1 cellular context compared by ENCODE assay signal in the genomic region with DNA sequence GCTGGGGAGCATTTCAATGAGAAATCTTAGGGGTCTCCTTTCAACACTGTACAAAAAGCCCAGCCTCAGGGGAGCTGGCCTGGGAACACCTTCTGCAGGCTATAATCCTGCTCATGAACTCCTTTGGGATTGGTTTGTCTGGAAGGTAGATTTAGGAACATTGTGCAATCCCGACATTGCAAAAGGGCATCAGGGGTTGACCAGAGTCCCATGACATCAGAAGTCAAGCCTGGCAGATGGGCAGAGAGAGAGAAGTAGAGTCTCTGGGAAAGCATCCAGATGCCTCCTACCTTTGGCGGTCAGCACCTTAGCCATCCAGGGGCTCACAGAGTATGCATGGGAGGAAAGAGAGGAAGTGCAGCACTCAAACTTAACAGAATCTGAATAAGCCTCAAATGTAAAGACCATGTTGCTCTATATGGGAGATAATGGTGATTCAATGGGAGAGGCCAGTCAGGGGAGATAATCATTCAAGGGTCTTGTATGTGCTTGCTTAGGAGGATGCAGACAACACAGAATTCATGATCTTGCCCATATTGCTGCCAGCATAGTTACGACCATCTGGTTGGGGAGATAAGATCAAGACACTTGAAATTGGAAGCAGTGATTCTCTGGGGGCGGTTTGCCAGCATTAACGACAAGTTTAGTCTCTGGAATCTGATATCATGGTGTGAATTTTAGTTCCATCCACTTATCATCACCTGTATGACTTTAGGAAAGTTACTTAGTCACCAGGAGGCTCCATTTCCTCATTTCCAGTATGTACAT.
TF ChIP-seq lines count a peak whose summit lies in the region.

No MANE protein-coding gene starts in this region.

TF ChIP-seq in WTC11, 78 proteins besides CTCF, POLR2A, EP300 and RAD21 (continued from another document):
- TF ChIP-seq, protein P1, sequence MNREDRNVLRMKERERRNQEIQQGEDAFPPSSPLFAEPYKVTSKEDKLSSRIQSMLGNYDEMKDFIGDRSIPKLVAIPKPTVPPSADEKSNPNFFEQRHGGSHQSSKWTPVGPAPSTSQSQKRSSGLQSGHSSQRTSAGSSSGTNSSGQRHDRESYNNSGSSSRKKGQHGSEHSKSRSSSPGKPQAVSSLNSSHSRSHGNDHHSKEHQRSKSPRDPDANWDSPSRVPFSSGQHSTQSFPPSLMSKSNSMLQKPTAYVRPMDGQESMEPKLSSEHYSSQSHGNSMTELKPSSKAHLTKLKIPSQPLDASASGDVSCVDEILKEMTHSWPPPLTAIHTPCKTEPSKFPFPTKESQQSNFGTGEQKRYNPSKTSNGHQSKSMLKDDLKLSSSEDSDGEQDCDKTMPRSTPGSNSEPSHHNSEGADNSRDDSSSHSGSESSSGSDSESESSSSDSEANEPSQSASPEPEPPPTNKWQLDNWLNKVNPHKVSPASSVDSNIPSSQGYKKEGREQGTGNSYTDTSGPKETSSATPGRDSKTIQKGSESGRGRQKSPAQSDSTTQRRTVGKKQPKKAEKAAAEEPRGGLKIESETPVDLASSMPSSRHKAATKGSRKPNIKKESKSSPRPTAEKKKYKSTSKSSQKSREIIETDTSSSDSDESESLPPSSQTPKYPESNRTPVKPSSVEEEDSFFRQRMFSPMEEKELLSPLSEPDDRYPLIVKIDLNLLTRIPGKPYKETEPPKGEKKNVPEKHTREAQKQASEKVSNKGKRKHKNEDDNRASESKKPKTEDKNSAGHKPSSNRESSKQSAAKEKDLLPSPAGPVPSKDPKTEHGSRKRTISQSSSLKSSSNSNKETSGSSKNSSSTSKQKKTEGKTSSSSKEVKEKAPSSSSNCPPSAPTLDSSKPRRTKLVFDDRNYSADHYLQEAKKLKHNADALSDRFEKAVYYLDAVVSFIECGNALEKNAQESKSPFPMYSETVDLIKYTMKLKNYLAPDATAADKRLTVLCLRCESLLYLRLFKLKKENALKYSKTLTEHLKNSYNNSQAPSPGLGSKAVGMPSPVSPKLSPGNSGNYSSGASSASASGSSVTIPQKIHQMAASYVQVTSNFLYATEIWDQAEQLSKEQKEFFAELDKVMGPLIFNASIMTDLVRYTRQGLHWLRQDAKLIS (CRISPR knock-in tag; IDR thresholded peaks at IDR 0.05; ENCODE audit: borderline replicate concordance), result no peak
- TF ChIP-seq SMAD4 (CRISPR knock-in tag; IDR thresholded peaks at IDR 0.05) (no peak), ELF4 (CRISPR knock-in tag; IDR thresholded peaks at IDR 0.05; ENCODE audit: low read depth) (no peak), ZNF671 (CRISPR knock-in tag; IDR thresholded peaks at IDR 0.05) (no peak), ZNF263 (CRISPR knock-in tag; IDR thresholded peaks at IDR 0.05; ENCODE audit: low read depth) (no peak)
- TF ChIP-seq, protein P2, sequence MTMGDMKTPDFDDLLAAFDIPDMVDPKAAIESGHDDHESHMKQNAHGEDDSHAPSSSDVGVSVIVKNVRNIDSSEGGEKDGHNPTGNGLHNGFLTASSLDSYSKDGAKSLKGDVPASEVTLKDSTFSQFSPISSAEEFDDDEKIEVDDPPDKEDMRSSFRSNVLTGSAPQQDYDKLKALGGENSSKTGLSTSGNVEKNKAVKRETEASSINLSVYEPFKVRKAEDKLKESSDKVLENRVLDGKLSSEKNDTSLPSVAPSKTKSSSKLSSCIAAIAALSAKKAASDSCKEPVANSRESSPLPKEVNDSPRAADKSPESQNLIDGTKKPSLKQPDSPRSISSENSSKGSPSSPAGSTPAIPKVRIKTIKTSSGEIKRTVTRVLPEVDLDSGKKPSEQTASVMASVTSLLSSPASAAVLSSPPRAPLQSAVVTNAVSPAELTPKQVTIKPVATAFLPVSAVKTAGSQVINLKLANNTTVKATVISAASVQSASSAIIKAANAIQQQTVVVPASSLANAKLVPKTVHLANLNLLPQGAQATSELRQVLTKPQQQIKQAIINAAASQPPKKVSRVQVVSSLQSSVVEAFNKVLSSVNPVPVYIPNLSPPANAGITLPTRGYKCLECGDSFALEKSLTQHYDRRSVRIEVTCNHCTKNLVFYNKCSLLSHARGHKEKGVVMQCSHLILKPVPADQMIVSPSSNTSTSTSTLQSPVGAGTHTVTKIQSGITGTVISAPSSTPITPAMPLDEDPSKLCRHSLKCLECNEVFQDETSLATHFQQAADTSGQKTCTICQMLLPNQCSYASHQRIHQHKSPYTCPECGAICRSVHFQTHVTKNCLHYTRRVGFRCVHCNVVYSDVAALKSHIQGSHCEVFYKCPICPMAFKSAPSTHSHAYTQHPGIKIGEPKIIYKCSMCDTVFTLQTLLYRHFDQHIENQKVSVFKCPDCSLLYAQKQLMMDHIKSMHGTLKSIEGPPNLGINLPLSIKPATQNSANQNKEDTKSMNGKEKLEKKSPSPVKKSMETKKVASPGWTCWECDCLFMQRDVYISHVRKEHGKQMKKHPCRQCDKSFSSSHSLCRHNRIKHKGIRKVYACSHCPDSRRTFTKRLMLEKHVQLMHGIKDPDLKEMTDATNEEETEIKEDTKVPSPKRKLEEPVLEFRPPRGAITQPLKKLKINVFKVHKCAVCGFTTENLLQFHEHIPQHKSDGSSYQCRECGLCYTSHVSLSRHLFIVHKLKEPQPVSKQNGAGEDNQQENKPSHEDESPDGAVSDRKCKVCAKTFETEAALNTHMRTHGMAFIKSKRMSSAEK (CRISPR knock-in tag; IDR thresholded peaks at IDR 0.05; ENCODE audit: borderline replicate concordance), result no peak
- TF ChIP-seq, protein P3, sequence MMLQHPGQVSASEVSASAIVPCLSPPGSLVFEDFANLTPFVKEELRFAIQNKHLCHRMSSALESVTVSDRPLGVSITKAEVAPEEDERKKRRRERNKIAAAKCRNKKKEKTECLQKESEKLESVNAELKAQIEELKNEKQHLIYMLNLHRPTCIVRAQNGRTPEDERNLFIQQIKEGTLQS (CRISPR knock-in tag; conservative IDR thresholded peaks at IDR 0.05), result no peak
- TF ChIP-seq, protein P4, sequence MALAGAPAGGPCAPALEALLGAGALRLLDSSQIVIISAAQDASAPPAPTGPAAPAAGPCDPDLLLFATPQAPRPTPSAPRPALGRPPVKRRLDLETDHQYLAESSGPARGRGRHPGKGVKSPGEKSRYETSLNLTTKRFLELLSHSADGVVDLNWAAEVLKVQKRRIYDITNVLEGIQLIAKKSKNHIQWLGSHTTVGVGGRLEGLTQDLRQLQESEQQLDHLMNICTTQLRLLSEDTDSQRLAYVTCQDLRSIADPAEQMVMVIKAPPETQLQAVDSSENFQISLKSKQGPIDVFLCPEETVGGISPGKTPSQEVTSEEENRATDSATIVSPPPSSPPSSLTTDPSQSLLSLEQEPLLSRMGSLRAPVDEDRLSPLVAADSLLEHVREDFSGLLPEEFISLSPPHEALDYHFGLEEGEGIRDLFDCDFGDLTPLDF (CRISPR knock-in tag; IDR thresholded peaks at IDR 0.05), result no peak
- TF ChIP-seq, protein P5, sequence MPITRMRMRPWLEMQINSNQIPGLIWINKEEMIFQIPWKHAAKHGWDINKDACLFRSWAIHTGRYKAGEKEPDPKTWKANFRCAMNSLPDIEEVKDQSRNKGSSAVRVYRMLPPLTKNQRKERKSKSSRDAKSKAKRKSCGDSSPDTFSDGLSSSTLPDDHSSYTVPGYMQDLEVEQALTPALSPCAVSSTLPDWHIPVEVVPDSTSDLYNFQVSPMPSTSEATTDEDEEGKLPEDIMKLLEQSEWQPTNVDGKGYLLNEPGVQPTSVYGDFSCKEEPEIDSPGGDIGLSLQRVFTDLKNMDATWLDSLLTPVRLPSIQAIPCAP (CRISPR knock-in tag; IDR thresholded peaks at IDR 0.05), result no peak
- TF ChIP-seq, protein P6, sequence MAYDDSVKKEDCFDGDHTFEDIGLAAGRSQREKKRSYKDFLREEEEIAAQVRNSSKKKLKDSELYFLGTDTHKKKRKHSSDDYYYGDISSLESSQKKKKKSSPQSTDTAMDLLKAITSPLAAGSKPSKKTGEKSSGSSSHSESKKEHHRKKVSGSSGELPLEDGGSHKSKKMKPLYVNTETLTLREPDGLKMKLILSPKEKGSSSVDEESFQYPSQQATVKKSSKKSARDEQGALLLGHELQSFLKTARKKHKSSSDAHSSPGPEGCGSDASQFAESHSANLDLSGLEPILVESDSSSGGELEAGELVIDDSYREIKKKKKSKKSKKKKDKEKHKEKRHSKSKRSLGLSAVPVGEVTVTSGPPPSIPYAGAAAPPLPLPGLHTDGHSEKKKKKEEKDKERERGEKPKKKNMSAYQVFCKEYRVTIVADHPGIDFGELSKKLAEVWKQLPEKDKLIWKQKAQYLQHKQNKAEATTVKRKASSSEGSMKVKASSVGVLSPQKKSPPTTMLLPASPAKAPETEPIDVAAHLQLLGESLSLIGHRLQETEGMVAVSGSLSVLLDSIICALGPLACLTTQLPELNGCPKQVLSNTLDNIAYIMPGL (CRISPR knock-in tag; IDR thresholded peaks at IDR 0.05), result no peak
